17 cellular contexts compared by ENCODE assay signal in the genomic region with DNA sequence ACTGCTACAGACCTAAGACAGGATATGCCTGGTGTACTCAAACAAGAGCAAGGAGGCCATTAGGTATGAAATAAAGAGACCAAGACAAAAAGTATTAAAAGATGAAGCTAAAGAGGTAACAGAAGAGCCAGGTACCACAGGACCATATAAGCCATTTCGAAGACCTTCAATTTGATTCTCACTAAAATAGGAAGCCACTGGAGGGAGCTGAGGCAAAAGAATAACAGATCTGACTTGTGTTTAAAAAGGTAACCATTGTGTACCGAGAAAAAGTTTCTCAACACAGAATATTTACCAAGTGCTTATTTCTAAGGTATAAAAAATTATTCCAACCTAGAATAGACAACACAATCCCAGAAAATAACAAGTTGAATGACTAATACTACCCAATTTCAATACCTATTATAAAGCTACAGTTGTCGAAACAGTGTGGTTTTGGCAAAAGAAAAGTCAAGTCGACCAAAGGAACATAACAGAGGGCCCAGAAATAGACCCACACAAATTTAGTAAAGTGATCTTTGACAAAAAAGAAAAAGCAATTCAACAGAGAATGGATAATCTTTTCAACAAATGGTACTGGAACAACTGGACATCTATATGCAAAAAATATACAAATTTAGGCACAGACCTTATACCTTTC.
DNase-seq lines count a peak whose midpoint lies in the region; ATAC-seq, FAIRE-seq and TF ChIP-seq lines count a peak whose summit lies in the region.
"Had no signal": no experiment of that assay in that cellular context is flagged by ENCODE, and none has a peak within 500 bp of the region (broad histone marks: within the 10 kb centered on the region; RNA-seq: fewer than 3 reads in every experiment).

No MANE protein-coding gene starts in this region.

- 90% methylated on average over 4 of the region's 4 CpGs for WGBS in smooth muscle cell (ENCODE audit: low lambda C conversion rate)

- no peak overlapping the region for H3K4me2 ChIP-seq in HCT116 (ENCODE audit: low read length)
- no peak overlapping the region for H3K4me2 ChIP-seq in astrocyte (ENCODE audit: low read length)
- no peak overlapping the region for H3K4me2 ChIP-seq in smooth muscle cell

- no peak for TF ChIP-seq POLR2A in HCT116 (IDR thresholded peaks at IDR 0.05; ENCODE audit: borderline replicate concordance, extremely low read depth, insufficient read depth, insufficient read length)

- intact Hi-C loops in HCT116 (cut with micrococcal nuclease), result no loop called here
- intact Hi-C loops in activated CD4-positive, alpha-beta T cell treated with anti-CD3 and anti-CD28 coated beads for 36 hours (cut with DNase I, micrococcal nuclease), result no loop called here

- H3K27me3 ChIP-seq in BJ (ENCODE audit: control insufficient read depth, insufficient read depth, low read length) (no peaks in the 10 kb centered on the region), HCT116 (ENCODE audit: insufficient read depth, low read length) (no peaks in the 10 kb centered on the region), astrocyte (ENCODE audit: insufficient read depth, low read length) (no peaks in the 10 kb centered on the region), smooth muscle cell (ENCODE audit: low read depth) (no peaks in the 10 kb centered on the region)
- H3K27me3 ChIP-seq: BE2C, MG63 had no signal

- H3K4me3 Mint-ChIP-seq in astrocyte (ENCODE audit: unreplicated experiment) (no peak overlapping the region), glutamatergic neuron (ENCODE audit: unreplicated experiment) (no peak overlapping the region)
- no peak overlapping the region for H3K4me3 Mint-ChIP-seq in activated CD4-positive, alpha-beta T cell treated with anti-CD3 and anti-CD28 coated beads for 36 hours

- H3K27ac ChIP-seq in HCT116 (ENCODE audit: low read depth, low read length) (no peak overlapping the region), astrocyte (ENCODE audit: low read depth, low read length) (no peak overlapping the region), smooth muscle cell (ENCODE audit: low read depth) (no peak overlapping the region)

- H3K36me3 ChIP-seq in BJ (ENCODE audit: control insufficient read depth, insufficient read depth, low read length) (no peaks in the 10 kb centered on the region), HCT116 (ENCODE audit: control insufficient read depth in 1 of 2, insufficient read depth in 2 of 2, low read length in 2 of 2) (no peaks in the 10 kb centered on the region), astrocyte (ENCODE audit: insufficient read depth, low read length) (no peaks in the 10 kb centered on the region), smooth muscle cell (ENCODE audit: low read depth) (no peaks in the 10 kb centered on the region)
- H3K36me3 ChIP-seq: BE2C, MG63 had no signal

- H4K20me1 ChIP-seq in HCT116 (ENCODE audit: insufficient read depth) (0 out of 2 replicates have a peak, but pooled peaks cover 3% of the 10 kb centered on the region), astrocyte (ENCODE audit: insufficient read depth, low read length) (peaks cover 77% of the 10 kb centered on the region), smooth muscle cell (ENCODE audit: low read depth) (peaks cover 13% of the 10 kb centered on the region)

- no peak overlapping the region for H3K4me3 ChIP-seq in BJ (ENCODE audit: low read depth, low read length)
- no peak overlapping the region for H3K4me3 ChIP-seq in HCT116 (replicated peaks in 1 of 2; ENCODE audit: low read depth in 1 of 2, low read length in 2 of 2)
- H3K4me3 ChIP-seq in astrocyte (ENCODE audit: insufficient read depth, low read depth, low read length), result no peak overlapping the region
- no peak overlapping the region for H3K4me3 ChIP-seq in smooth muscle cell
- H3K4me3 ChIP-seq: MG63 had no signal

- H3K9ac ChIP-seq in HCT116 (ENCODE audit: low read length) (no peak overlapping the region), astrocyte (ENCODE audit: low read length) (no peak overlapping the region), smooth muscle cell (ENCODE audit: low read depth) (no peak overlapping the region)

- H3K9me3 Mint-ChIP-seq in astrocyte (ENCODE audit: unreplicated experiment) (no peaks in the 10 kb centered on the region), glutamatergic neuron (ENCODE audit: unreplicated experiment) (peaks cover 11% of the 10 kb centered on the region)
- no peaks in the 10 kb centered on the region for H3K9me3 Mint-ChIP-seq in activated CD4-positive, alpha-beta T cell treated with anti-CD3 and anti-CD28 coated beads for 36 hours (ENCODE audit: low read depth)

- no peaks in the 10 kb centered on the region for H3K27me3 Mint-ChIP-seq in astrocyte (ENCODE audit: low read depth, unreplicated experiment)
- peaks cover 13% of the 10 kb centered on the region for H3K27me3 Mint-ChIP-seq in glutamatergic neuron (ENCODE audit: unreplicated experiment)
- no peaks in the 10 kb centered on the region for H3K27me3 Mint-ChIP-seq in activated CD4-positive, alpha-beta T cell treated with anti-CD3 and anti-CD28 coated beads for 36 hours

- no peaks in the 10 kb centered on the region for H3K9me2 ChIP-seq in HCT116 (ENCODE audit: insufficient read depth)

- H3K9me3 ChIP-seq in HCT116 (ENCODE audit: control insufficient read depth in 1 of 2, insufficient read depth in 1 of 2, low read depth in 1 of 2, low read length in 2 of 2) (no peaks in the 10 kb centered on the region), astrocyte (ENCODE audit: insufficient read depth, low read depth, low read length) (no peaks in the 10 kb centered on the region), smooth muscle cell (replicated peaks; ENCODE audit: low read depth) (no peaks in the 10 kb centered on the region)
- H3K9me3 ChIP-seq: BE2C, MG63 had no signal

- peak; percentile 28; the same call in 1 of the 2 replicates for TF ChIP-seq RAD21 in HCT116 (IDR thresholded peaks at IDR 0.05; ENCODE audit: low read depth)

- H3K4me1 Mint-ChIP-seq in astrocyte (ENCODE audit: low read depth, unreplicated experiment), result peaks cover 73% of the 10 kb centered on the region
- peaks cover 50% of the 10 kb centered on the region for H3K4me1 Mint-ChIP-seq in glutamatergic neuron (ENCODE audit: low read depth, unreplicated experiment)
- H3K4me1 Mint-ChIP-seq in activated CD4-positive, alpha-beta T cell treated with anti-CD3 and anti-CD28 coated beads for 36 hours, result no peaks in the 10 kb centered on the region

- no peaks in the 10 kb centered on the region for H3K36me3 Mint-ChIP-seq in astrocyte (ENCODE audit: low read depth, unreplicated experiment)
- no peaks in the 10 kb centered on the region for H3K36me3 Mint-ChIP-seq in glutamatergic neuron (ENCODE audit: unreplicated experiment)
- H3K36me3 Mint-ChIP-seq in activated CD4-positive, alpha-beta T cell treated with anti-CD3 and anti-CD28 coated beads for 36 hours (ENCODE audit: low read depth), result no peaks in the 10 kb centered on the region

- H3K4me1 ChIP-seq in HCT116 (ENCODE audit: control insufficient read depth in 1 of 2, insufficient read depth in 2 of 2, low read length in 2 of 2) (peaks cover 58 to 63% of the 10 kb centered on the region in 2 experiments), astrocyte (ENCODE audit: insufficient read depth, low read length) (peaks cover 46% of the 10 kb centered on the region), smooth muscle cell (ENCODE audit: low read depth) (peaks cover 12% of the 10 kb centered on the region)

- TF ChIP-seq CTCF in BJ (IDR thresholded peaks at IDR 0.05; ENCODE audit: insufficient read depth, low read depth, low read length) (0 out of 2 replicates have a peak, but pooled peaks have one; percentile 4), HCT116 (IDR thresholded peaks at IDR 0.05 in 2 of 3, conservative IDR thresholded peaks at IDR 0.05 in 1 of 3; ENCODE audit: borderline replicate concordance in 1 of 3, insufficient read depth in 1 of 3, low read depth in 2 of 3, low read length in 2 of 3) (peak in 1 of 3 experiments; percentile 11; a peak in 1 of 6 replicates), astrocyte (IDR thresholded peaks at IDR 0.05; ENCODE audit: insufficient read depth, low read depth, low read length) (no peak), glutamatergic neuron (IDR thresholded peaks at IDR 0.05; ENCODE audit: partially characterized antibody, unreplicated experiment) (no peak), smooth muscle cell (IDR thresholded peaks at IDR 0.05; ENCODE audit: borderline replicate concordance, insufficient read depth, poor library complexity, severe bottlenecking) (no peak)

- H3K27ac Mint-ChIP-seq in astrocyte (ENCODE audit: unreplicated experiment) (no peak overlapping the region), glutamatergic neuron (ENCODE audit: unreplicated experiment) (peak overlapping the region; percentile 11)
- H3K27ac Mint-ChIP-seq in activated CD4-positive, alpha-beta T cell treated with anti-CD3 and anti-CD28 coated beads for 36 hours, result no peak overlapping the region

- peaks cover 92% of the 10 kb centered on the region for H3K79me2 ChIP-seq in HCT116 (ENCODE audit: insufficient read depth, low read length)
- H3K79me2 ChIP-seq in astrocyte (ENCODE audit: insufficient read depth, low read length), result peaks cover 100% of the 10 kb centered on the region
- peaks cover 31% of the 10 kb centered on the region for H3K79me2 ChIP-seq in smooth muscle cell (ENCODE audit: low read depth)

- RAD21 ChIA-PET in HCT116 (lab: Charles Lee; ENCODE audit: low non-redundant PET in 1 of 2, low total read pairs in 2 of 2, uncharacterized antibody in 2 of 2, unreplicated experiment in 2 of 2), result no interaction called here

- POLR2A ChIA-PET in BJ (lab: Charles Lee) (no interaction called here), HCT116 (lab: Charles Lee) (no interaction called here)
- POLR2A ChIA-PET in activated CD4-positive, alpha-beta T cell treated with anti-CD3 and anti-CD28 coated beads for 36 hours (lab: Charles Lee), result no interaction called here

- H3F3A ChIP-seq in smooth muscle cell (ENCODE audit: low read depth), result peaks cover 7% of the 10 kb centered on the region

- no TSS peak for BruUV-seq in HCT116 (replicated peaks; lab: Mats Ljungman, UMichigan)

- CTCF ChIA-PET in BJ (lab: Yijun Ruan, JAX), result interaction anchor here (0.8 to 1.9 kb wide), 4 partner anchors 11 to 148 kb away, joined by 3 to 5 read pairs (median 3); no protein-coding TSS in a partner anchor
- CTCF ChIA-PET in HCT116 (lab: Charles Lee), result interaction anchor here (1.1 kb wide), 1 partner anchor 11 kb away, joined by 4 read pairs; no protein-coding TSS in a partner anchor
- CTCF ChIA-PET in activated CD4-positive, alpha-beta T cell treated with anti-CD3 and anti-CD28 coated beads for 36 hours (lab: Charles Lee), result no interaction called here

- FAIRE-seq in astrocyte (lab: Jason Lieb, UNC), result no peak

- ATAC-seq in HCT116 (no peak), HG03045 (IDR thresholded peaks at IDR 0.05; ENCODE audit: unreplicated experiment) (no peak)
- ATAC-seq in activated CD4-positive, alpha-beta T cell treated with anti-CD3 and anti-CD28 coated beads for 36 hours, result no peak

- DNase-seq in BJ (ENCODE audit: low read depth) (no peak), HCT116 (ENCODE audit: low read depth, low spot score) (no peak), astrocyte (ENCODE audit: low read depth) (peak; percentile 45), glutamatergic neuron (no peak), smooth muscle cell (lab: John Stamatoyannopoulos, UW; ENCODE audit: unreplicated experiment) (no peak), T-helper 9 cell (no peak)
- DNase-seq in activated CD4-positive, alpha-beta T cell treated with anti-CD3 and anti-CD28 coated beads for 36 hours, result no peak
- DNase-seq: activated CD4-positive, alpha-beta T cell treated with anti-CD3 and anti-CD28 coated beads, Interleukin-2, amount 50 U/mL, for 1 hour; activated T-cell treated with anti-CD3 and anti-CD28 coated beads, Interleukin-2, amount 50 U/mL, for 48 hours; amniotic stem cell; BE2C; HCEC 1CT; MG63; NCI-H2171; retina; stimulated activated naive CD4-positive, alpha-beta T cell had no signal

- H2AFZ ChIP-seq in HCT116 (ENCODE audit: low read depth, low read length, poor library complexity, severe bottlenecking) (no peak overlapping the region), astrocyte (ENCODE audit: low read depth, low read length) (no peak overlapping the region), smooth muscle cell (ENCODE audit: low read depth) (no peak overlapping the region)
